33 cellular contexts compared by ENCODE assay signal in genomic region chr7:38824948-38825347, GRCh38.
"Had no signal": no experiment of that assay in that cellular context is flagged by ENCODE, and none has a peak within 500 bp of the region (broad histone marks: within the 10 kb centered on the region; RNA-seq: fewer than 3 reads in every experiment).

No MANE protein-coding gene starts in this region.

- H3K27me3 ChIP-seq: MG63 had no signal

- H3K4me3 ChIP-seq: MG63 had no signal

- H3K27ac ChIP-seq: KMS-11 had no signal

- H3K9me3 ChIP-seq: MG63 had no signal

- H3K36me3 ChIP-seq: MG63 had no signal

- H3K4me2 ChIP-seq: KMS-11 had no signal

- DNase-seq: Kasumi-1, MG63, MM.1S, MV-4-11, NCI-H1048, NCI-H1092, NCI-H1092 treated with DMSO at 0.1 percent for 48 hours, NCI-H1105, NCI-H1105 treated with DMSO at 0.1 percent for 48 hours, NCI-H1417, NCI-H1417 treated with DMSO at 0.1 percent for 48 hours, NCI-H1436, NCI-H1436 treated with DMSO at 0.1 percent for 48 hours, NCI-H1694, NCI-H1694 treated with DMSO at 0.1 percent for 48 hours, NCI-H187, NCI-H187 treated with DMSO at 0.1 percent for 48 hours, NCI-H1930, NCI-H2029, NCI-H2029 treated with DMSO at 0.1 percent for 48 hours, NCI-H2081, NCI-H2081 treated with DMSO at 0.1 percent for 48 hours, NCI-H2107, NCI-H2171, NCI-H2171 treated with DMSO at 0.1 percent for 48 hours, NCI-H226, NCI-H345, NCI-H446, NCI-H446 treated with DMSO at 0.1 percent for 48 hours, NCI-H510A, NCI-H510A treated with DMSO at 0.1 percent for 48 hours, NCI-H524 had no signal

- H3K9ac ChIP-seq: KMS-11 had no signal
